In genomic region chr22:40044102-40044869, GRCh38 we compare ENCODE assay signal across 8 cellular contexts. TPM values are rescaled to one million over a fixed set of nuclear protein-coding genes. Genes with fewer than 3 reads are reported as not detected.
DNase-seq lines count a peak whose midpoint lies in the region; ATAC-seq and TF ChIP-seq lines count a peak whose summit lies in the region.

No MANE protein-coding gene starts in this region.

- ATAC-seq in GM21737 (IDR thresholded peaks at IDR 0.05; ENCODE audit: unreplicated experiment) = peak; percentile 73

- DNase-seq in DMS79 (lab: John Stamatoyannopoulos, UW) = peak; percentile 82
- peak; percentile 96 for DNase-seq in KG1 (lab: John Stamatoyannopoulos, UW)
- DNase-seq in activated T-cell treated with anti-CD3 and anti-CD28 coated beads, Interleukin-2, amount 50 U/mL, for 48 hours = peak; percentile 99 to 100
- DNase-seq in stimulated activated CD8-positive, alpha-beta memory T cell treated with anti-CD3 and anti-CD28 coated beads, Interleukin-4, amount 100 ng/mL, for 4 hours (ENCODE audit: low read depth in 2 of 2, low spot score in 1 of 2) = peak; percentile 97

- H3K4me3 ChIP-seq in esophagus (ENCODE audit: low read depth in 1 of 2, low read length in 2 of 2) (peak overlapping the region; percentile 77 to 87), mucosa of rectum (ENCODE audit: low read length in 2 of 2) (peak overlapping the region; percentile 93 to 94)

- H3K9ac ChIP-seq in mucosa of rectum (ENCODE audit: low read depth in 1 of 2, low read length in 2 of 2) = peak overlapping the region; percentile 79 to 82

- WGBS in esophagus, 2 donors = 0% methylated on average over 34 of the region's 34 CpGs

- H3K36me3 ChIP-seq in esophagus (ENCODE audit: control insufficient read depth in 2 of 2, insufficient read depth in 2 of 2, low read length in 1 of 2) = no peaks in the 10 kb centered on the region
- no peaks in the 10 kb centered on the region for H3K36me3 ChIP-seq in mucosa of rectum (ENCODE audit: control insufficient read depth in 2 of 2, insufficient read depth in 2 of 2, low read length in 2 of 2)

- no peaks in the 10 kb centered on the region for H3K27me3 ChIP-seq in esophagus (ENCODE audit: control insufficient read depth in 1 of 2, insufficient read depth in 2 of 2, low read length in 2 of 2)
- H3K27me3 ChIP-seq in mucosa of rectum (ENCODE audit: control insufficient read depth in 2 of 2, insufficient read depth in 2 of 2, low read length in 2 of 2) = no peaks in the 10 kb centered on the region

- H3K4me1 ChIP-seq in esophagus (ENCODE audit: control insufficient read depth in 2 of 2, insufficient read depth in 2 of 2, low read length in 1 of 2) (peaks cover 3 to 11% of the 10 kb centered on the region in 2 donors), mucosa of rectum (ENCODE audit: control insufficient read depth in 2 of 2, insufficient read depth in 2 of 2, low read length in 2 of 2) (peaks cover 16 to 23% of the 10 kb centered on the region in 2 donors)

- H3K9me3 ChIP-seq in esophagus (ENCODE audit: control insufficient read depth in 2 of 2, insufficient read depth in 1 of 2, low read depth in 1 of 2, low read length in 1 of 2) (no peaks in the 10 kb centered on the region), mucosa of rectum (ENCODE audit: control insufficient read depth in 2 of 2, low read length in 2 of 2) (no peaks in the 10 kb centered on the region)

- H3K27ac ChIP-seq in esophagus (ENCODE audit: low read depth in 2 of 2, low read length in 1 of 2) (peak overlapping the region; percentile 95 to 99), mucosa of rectum (ENCODE audit: low read depth in 2 of 2, low read length in 2 of 2) (peak overlapping the region; percentile 95 to 96)

TF ChIP-seq in PFSK-1, 5 proteins besides CTCF, POLR2A, EP300 and RAD21:
- TF ChIP-seq REST (IDR thresholded peaks at IDR 0.05; ENCODE audit: insufficient read depth in 1 of 2, low read depth in 2 of 2, low read length in 2 of 2) (0 out of 4 replicates have a peak, but pooled peaks of 1 of the 2 experiments have one; percentile 17), POLR2AphosphoS5 (IDR thresholded peaks at IDR 0.05; ENCODE audit: low read depth, low read length) (peak; percentile 70; the same call in 1 of the 2 replicates), FOXP2 (optimal IDR thresholded peaks at IDR 0.05; ENCODE audit: borderline replicate concordance, extremely low read depth, extremely low read length, insufficient read depth) (no peak), TAF1 (IDR thresholded peaks at IDR 0.05; ENCODE audit: borderline replicate concordance, insufficient read depth, low read length) (peak; percentile 75; the same call in 1 of the 2 replicates), SIN3A (IDR thresholded peaks at IDR 0.05; ENCODE audit: borderline replicate concordance, insufficient read depth, low read length) (0 out of 2 replicates have a peak, but pooled peaks have one; percentile 33)

RNA-seq across cellular contexts. Expression of gene FAM83F, which starts 49.5 kb away (rescaled TPM):
- not detected for polyA plus RNA-seq in PFSK-1 (2012; ENCODE audit: insufficient read length, low read depth)
- 10 to 100 TPM in 1 of 2 donors, 1 to 10 TPM in 1; 8.6 to 12.9 TPM for polyA plus RNA-seq in esophagus

Comparison
In these comparisons a context has a peak if more than half of its experiments do, and no peak if none do; other contexts are left out.
1. Peak in every context shown above with its lines: DNase-seq, ATAC-seq, H3K4me3 ChIP-seq and H3K27ac ChIP-seq.